In genomic region chr5:181246276-181247050, GRCh38 we compare ENCODE assay signal across 1 cellular context.
TF ChIP-seq lines count a peak whose summit lies in the region.

No MANE protein-coding gene starts in this region.

TF ChIP-seq in H1, 55 proteins besides CTCF, POLR2A, EP300 and RAD21 (continued from another document):
- no peak for TF ChIP-seq ATF2 (IDR thresholded peaks at IDR 0.05; ENCODE audit: low read length)
- no peak for TF ChIP-seq SP4 (IDR thresholded peaks at IDR 0.05; ENCODE audit: low read length)
- TF ChIP-seq SP2 (IDR thresholded peaks at IDR 0.05; ENCODE audit: low read length) = no peak
- no peak for TF ChIP-seq GABPA (IDR thresholded peaks at IDR 0.05; ENCODE audit: borderline replicate concordance, insufficient read depth, low read length)
- TF ChIP-seq KDM5A (IDR thresholded peaks at IDR 0.05; ENCODE audit: low read length) = no peak
- peak; percentile 60; the same call in 1 of the 2 replicates for TF ChIP-seq TAF1 (IDR thresholded peaks at IDR 0.05; ENCODE audit: low read depth, low read length)
- peak; percentile 41 for TF ChIP-seq ASH2L (IDR thresholded peaks at IDR 0.05; ENCODE audit: low read length)
- no peak for TF ChIP-seq CBX5 (IDR thresholded peaks at IDR 0.05; ENCODE audit: low read depth, low read length)
- no peak for TF ChIP-seq SIRT6 (IDR thresholded peaks at IDR 0.05; ENCODE audit: low read length)
- peak; percentile 24 for TF ChIP-seq PHF8 (conservative IDR thresholded peaks at IDR 0.05; ENCODE audit: low read depth, low read length)
- TF ChIP-seq NRF1 (IDR thresholded peaks at IDR 0.05; ENCODE audit: low read depth, low read length) = 0 out of 2 replicates have a peak, but pooled peaks have one; percentile 21
- peak in 1 of 2 experiments; percentile 48; a peak in 1 of 4 replicates for TF ChIP-seq SIN3A (conservative IDR thresholded peaks at IDR 0.05 in 1 of 2, IDR thresholded peaks at IDR 0.05 in 1 of 2; ENCODE audit: low read depth in 1 of 2, low read length in 2 of 2)
- TF ChIP-seq YY1 (IDR thresholded peaks at IDR 0.05; ENCODE audit: low read depth, low read length) = no peak
- TF ChIP-seq E2F6 (IDR thresholded peaks at IDR 0.05) = peak; percentile 39; the same call in 1 of the 2 replicates
- TF ChIP-seq KDM1A (IDR thresholded peaks at IDR 0.05; ENCODE audit: borderline replicate concordance, low read length) = no peak
- no peak for TF ChIP-seq FOSL1 (IDR thresholded peaks at IDR 0.05; ENCODE audit: insufficient read depth, low read depth, low read length)
- no peak for TF ChIP-seq SRF (IDR thresholded peaks at IDR 0.05; ENCODE audit: low read depth, low read length)
- TF ChIP-seq CHD7 (IDR thresholded peaks at IDR 0.05; ENCODE audit: insufficient replicate concordance, low read length) = no peak
- no peak for TF ChIP-seq CREB1 (IDR thresholded peaks at IDR 0.05)
- TF ChIP-seq BACH1 (IDR thresholded peaks at IDR 0.05; ENCODE audit: low read length) = no peak
- TF ChIP-seq, protein P1, sequence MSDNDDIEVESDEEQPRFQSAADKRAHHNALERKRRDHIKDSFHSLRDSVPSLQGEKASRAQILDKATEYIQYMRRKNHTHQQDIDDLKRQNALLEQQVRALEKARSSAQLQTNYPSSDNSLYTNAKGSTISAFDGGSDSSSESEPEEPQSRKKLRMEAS (IDR thresholded peaks at IDR 0.05) = peak; percentile 52
- TF ChIP-seq CHD2 (IDR thresholded peaks at IDR 0.05; ENCODE audit: low read length) = peak; percentile 93
- no peak for TF ChIP-seq HDAC6 (IDR thresholded peaks at IDR 0.05; ENCODE audit: low read depth, low read length)
- TF ChIP-seq RXRA (IDR thresholded peaks at IDR 0.05; ENCODE audit: insufficient read depth, low read depth, low read length) = no peak
- TF ChIP-seq, protein P2, sequence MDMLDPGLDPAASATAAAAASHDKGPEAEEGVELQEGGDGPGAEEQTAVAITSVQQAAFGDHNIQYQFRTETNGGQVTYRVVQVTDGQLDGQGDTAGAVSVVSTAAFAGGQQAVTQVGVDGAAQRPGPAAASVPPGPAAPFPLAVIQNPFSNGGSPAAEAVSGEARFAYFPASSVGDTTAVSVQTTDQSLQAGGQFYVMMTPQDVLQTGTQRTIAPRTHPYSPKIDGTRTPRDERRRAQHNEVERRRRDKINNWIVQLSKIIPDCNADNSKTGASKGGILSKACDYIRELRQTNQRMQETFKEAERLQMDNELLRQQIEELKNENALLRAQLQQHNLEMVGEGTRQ (IDR thresholded peaks at IDR 0.05; ENCODE audit: low read length) = no peak
- TF ChIP-seq JUN (IDR thresholded peaks at IDR 0.05; ENCODE audit: low read depth, low read length) = no peak
- no peak for TF ChIP-seq CEBPB (IDR thresholded peaks at IDR 0.05; ENCODE audit: low read depth, low read length)
- no peak for TF ChIP-seq TCF12 (IDR thresholded peaks at IDR 0.05; ENCODE audit: low read depth, low read length)
- TF ChIP-seq SP1 (IDR thresholded peaks at IDR 0.05; ENCODE audit: low read depth, low read length) = no peak
- no peak for TF ChIP-seq RBBP5 (IDR thresholded peaks at IDR 0.05; ENCODE audit: borderline replicate concordance, low read depth, low read length)
- TF ChIP-seq TEAD4 (IDR thresholded peaks at IDR 0.05; ENCODE audit: low read depth, low read length) = no peak
